ENCODE assay signal across 10 cellular contexts in genomic region chr2:104434363-104434792, GRCh38.
DNase-seq lines count a peak whose midpoint lies in the region; ATAC-seq and FAIRE-seq lines count a peak whose summit lies in the region.
"Had no signal": no experiment of that assay in that cellular context is flagged by ENCODE, and none has a peak within 500 bp of the region (broad histone marks: within the 10 kb centered on the region; RNA-seq: fewer than 3 reads in every experiment).

No MANE protein-coding gene starts in this region.

- peaks cover 4% of the 10 kb centered on the region for H3K4me1 Mint-ChIP-seq in T-helper 1 cell treated with Interleukin-12 subunit alpha and Interleukin-12 subunit beta and Interleukin-4 antibody, amounts not matched to agents 30 μg/mL and 1 μg/mL, for 36 hours (ENCODE audit: low read depth)

- peak; percentile 49 for FAIRE-seq in GM19239 (lab: Jason Lieb, UNC)
- FAIRE-seq: endothelial cell of umbilical vein had no signal

- in situ Hi-C loops in ACHN (cut with HindIII; ENCODE audit: low pct_ligation_motif_present, low pct_unique_long_range_greater_than_20kb, low sequenced_read_pairs): loop anchor here (25.0 kb wide), 1 partner anchor 397 kb away; no protein-coding TSS in a partner anchor

- peaks cover 14% of the 10 kb centered on the region for H3K27me3 Mint-ChIP-seq in T-helper 1 cell treated with Interleukin-12 subunit alpha and Interleukin-12 subunit beta and Interleukin-4 antibody, amounts not matched to agents 30 μg/mL and 1 μg/mL, for 36 hours (ENCODE audit: low read depth)

- H3K4me3 Mint-ChIP-seq in T-helper 1 cell treated with Interleukin-12 subunit alpha and Interleukin-12 subunit beta and Interleukin-4 antibody, amounts not matched to agents 30 μg/mL and 1 μg/mL, for 36 hours: peak overlapping the region; percentile 69
- H3K4me3 Mint-ChIP-seq: stimulated activated naive CD8-positive, alpha-beta T cell treated with anti-CD3 and anti-CD28 coated beads, Interleukin-15, Interleukin-2, amounts not matched to agents 100 ng/mL and 50 ng/mL, for 24 hours had no signal

- no peaks in the 10 kb centered on the region for H3K27me3 ChIP-seq in layer of hippocampus (ENCODE audit: control insufficient read depth, insufficient read depth, low read length)

- ATAC-seq in HG03378 (IDR thresholded peaks at IDR 0.05; ENCODE audit: unreplicated experiment) (peak; percentile 88), Right ventricle myocardium superior (ENCODE audit: poor library complexity) (no peak)

- H3K36me3 Mint-ChIP-seq in T-helper 1 cell treated with Interleukin-12 subunit alpha and Interleukin-12 subunit beta and Interleukin-4 antibody, amounts not matched to agents 30 μg/mL and 1 μg/mL, for 36 hours (ENCODE audit: low read depth): no peaks in the 10 kb centered on the region

- H3K27ac ChIP-seq in layer of hippocampus (ENCODE audit: low read depth, low read length): peak overlapping the region; percentile 23

- H3K27ac Mint-ChIP-seq in T-helper 1 cell treated with Interleukin-12 subunit alpha and Interleukin-12 subunit beta and Interleukin-4 antibody, amounts not matched to agents 30 μg/mL and 1 μg/mL, for 36 hours: no peak overlapping the region
- H3K27ac Mint-ChIP-seq: stimulated activated naive CD8-positive, alpha-beta T cell treated with anti-CD3 and anti-CD28 coated beads, Interleukin-15, Interleukin-2, amounts not matched to agents 100 ng/mL and 50 ng/mL, for 24 hours had no signal

- intact Hi-C loops in Right ventricle myocardium superior (cut with DNase I): no loop called here

- no peaks in the 10 kb centered on the region for H3K9me3 Mint-ChIP-seq in T-helper 1 cell treated with Interleukin-12 subunit alpha and Interleukin-12 subunit beta and Interleukin-4 antibody, amounts not matched to agents 30 μg/mL and 1 μg/mL, for 36 hours
- H3K9me3 Mint-ChIP-seq: stimulated activated naive CD8-positive, alpha-beta T cell treated with anti-CD3 and anti-CD28 coated beads, Interleukin-15, Interleukin-2, amounts not matched to agents 100 ng/mL and 50 ng/mL, for 24 hours had no signal

- peak; percentile 84 for DNase-seq in COR-L47 (lab: John Stamatoyannopoulos, UW)
- DNase-seq in GM19239 (ENCODE audit: insufficient read length, low spot score): no peak
- no peak for DNase-seq in epidermal melanocyte (ENCODE audit: insufficient read length, low spot score)
- DNase-seq in ACHN: no peak
- no peak for DNase-seq in Right ventricle myocardium superior
